In genomic region chr12:57214398-57214781, GRCh38 we compare ENCODE assay signal across 9 cellular contexts. TPM values are rescaled to one million over a fixed set of nuclear protein-coding genes. Genes with fewer than 3 reads are reported as not detected.
DNase-seq lines count a peak whose midpoint lies in the region; ATAC-seq and TF ChIP-seq lines count a peak whose summit lies in the region.
"Had no signal": no experiment of that assay in that cellular context is flagged by ENCODE, and none has a peak within 500 bp of the region (broad histone marks: within the 10 kb centered on the region; RNA-seq: fewer than 3 reads in every experiment).

No MANE protein-coding gene starts in this region.

- H3K9me3 ChIP-seq in testis = no peaks in the 10 kb centered on the region

- intact Hi-C loops in testis (cut with DNase I; ENCODE audit: low total_unique reads) = no loop called here

- no peak overlapping the region for H3K4me3 ChIP-seq in testis

- no peaks in the 10 kb centered on the region for H3K36me3 ChIP-seq in testis (ENCODE audit: low read depth, missing control alignments)

- peaks cover 27% of the 10 kb centered on the region for H3K4me1 ChIP-seq in testis

- no peak overlapping the region for H3K27ac ChIP-seq in testis

- peak; percentile 35 for ATAC-seq in HG02798 (IDR thresholded peaks at IDR 0.05; ENCODE audit: poor library complexity, unreplicated experiment)
- ATAC-seq in GM19328 (IDR thresholded peaks at IDR 0.05; ENCODE audit: unreplicated experiment) = no peak

- peak; percentile 57 to 76 (median 61) for TF ChIP-seq CTCF in testis (IDR thresholded peaks at IDR 0.05)

- TF ChIP-seq POLR2A in testis (IDR thresholded peaks at IDR 0.05) = no peak

- 17 to 38% methylated on average over 14 of the region's 14 CpGs for WGBS in testis, 2 donors

- no peaks in the 10 kb centered on the region for H3K27me3 ChIP-seq in testis

- DNase-seq in DMS 273 (lab: John Stamatoyannopoulos, UW; ENCODE audit: unreplicated experiment) = peak; percentile 84
- peak; percentile 80 for DNase-seq in NCI-H748 treated with DMSO at 0.1 percent for 48 hours (lab: John Stamatoyannopoulos, UW)
- DNase-seq in activated CD4-positive, alpha-beta T cell treated with anti-CD3 and anti-CD28 coated beads, Interleukin-2, amount 50 U/mL, for 4 hours = peak; percentile 62 to 65
- peak; percentile 88 for DNase-seq in ecto neural progenitor cell (ENCODE audit: low spot score)
- DNase-seq in mucosa of gallbladder (ENCODE audit: low spot score) = peak; percentile 52
- DNase-seq in testis = peak; percentile 71

RNA-seq across cellular contexts. Expression of gene NXPH4, which starts 2.2 kb away (rescaled TPM):
- total RNA-seq in mucosa of gallbladder (0.83 TPM), testis (1 to 10 TPM; 7.5 to 7.7 TPM)
- 1.8 TPM for polyA plus RNA-seq in testis (ENCODE audit: insufficient read depth, low read depth, low replicate concordance)
- total RNA-seq: subcutaneous adipose tissue had no signal

RNA-seq across cellular contexts. Expression of gene SHMT2, which starts 15.1 kb away (rescaled TPM):
- 65.1 TPM for total RNA-seq in mucosa of gallbladder
- total RNA-seq in testis = 10 to 100 TPM; 25.9 to 33.9 TPM
- 24.8 TPM for polyA plus RNA-seq in testis (ENCODE audit: insufficient read depth, low read depth, low replicate concordance)

RNA-seq across cellular contexts. Expression of gene STAC3, which starts 36.6 kb away (rescaled TPM):
- total RNA-seq in mucosa of gallbladder (3.6 TPM), testis (10 to 100 TPM in 1 of 2 donors, 1 to 10 TPM in 1; 5.0 to 12.0 TPM)
- 23.4 TPM for polyA plus RNA-seq in testis (ENCODE audit: insufficient read depth, low read depth, low replicate concordance)
